In genomic region chr1:218339267-218339831, GRCh38 we compare ENCODE assay signal across 9 cellular contexts. TPM values are rescaled to one million over a fixed set of nuclear protein-coding genes. Genes with fewer than 3 reads are reported as not detected.
DNase-seq lines count a peak whose midpoint lies in the region; ATAC-seq, FAIRE-seq and TF ChIP-seq lines count a peak whose summit lies in the region.
"Had no signal": no experiment of that assay in that cellular context is flagged by ENCODE, and none has a peak within 500 bp of the region (broad histone marks: within the 10 kb centered on the region; RNA-seq: fewer than 3 reads in every experiment).

No MANE protein-coding gene starts in this region.

- ATAC-seq in HG03108 (IDR thresholded peaks at IDR 0.05; ENCODE audit: unreplicated experiment), result peak; percentile 67
- ATAC-seq in thoracic aorta (ENCODE audit: insufficient number of reproducible peaks, low FRiP score, low read depth), result no peak
- no peak for ATAC-seq in activated CD8-positive, alpha-beta memory T cell treated with anti-CD3 and anti-CD28 coated beads, Interleukin-2, amount 10 ng/mL, durations not matched to agents 7 days and 5 days

- peaks cover 12% of the 10 kb centered on the region; the same call in 1 of the 2 replicates for H3F3A ChIP-seq in PC-9 (ENCODE audit: insufficient read depth, low read depth)

- TF ChIP-seq CTCF in GM12875 (IDR thresholded peaks at IDR 0.05; ENCODE audit: borderline replicate concordance, insufficient read depth, low read depth, low read length), result peak; percentile 46; the same call in 1 of the 2 replicates
- peak; percentile 88 for TF ChIP-seq CTCF in PC-9 (conservative IDR thresholded peaks at IDR 0.05)
- peak; percentile 67 for TF ChIP-seq CTCF in fibroblast of mammary gland (conservative IDR thresholded peaks at IDR 0.05; ENCODE audit: control insufficient read depth, insufficient read depth, low read depth, low read length)
- peak; percentile 74 for TF ChIP-seq CTCF in thoracic aorta (IDR thresholded peaks at IDR 0.05)

- H3K36me3 ChIP-seq in PC-9 (ENCODE audit: low read depth) (0 out of 2 replicates have a peak, but pooled peaks cover 4% of the 10 kb centered on the region), thoracic aorta (no peaks in the 10 kb centered on the region)
- H3K36me3 ChIP-seq: HAP-1 had no signal

- no peaks in the 10 kb centered on the region for H3K9me3 Mint-ChIP-seq in activated CD8-positive, alpha-beta memory T cell treated with anti-CD3 and anti-CD28 coated beads, Interleukin-2, amount 10 ng/mL, durations not matched to agents 7 days and 5 days (ENCODE audit: low read depth)

- no peak overlapping the region for H3K4me2 ChIP-seq in PC-9

- H3K4me1 Mint-ChIP-seq in activated CD8-positive, alpha-beta memory T cell treated with anti-CD3 and anti-CD28 coated beads, Interleukin-2, amount 10 ng/mL, durations not matched to agents 7 days and 5 days, result no peaks in the 10 kb centered on the region

- no peak overlapping the region for H3K27ac Mint-ChIP-seq in activated CD8-positive, alpha-beta memory T cell treated with anti-CD3 and anti-CD28 coated beads, Interleukin-2, amount 10 ng/mL, durations not matched to agents 7 days and 5 days

- H3K9me3 ChIP-seq in PC-9 (ENCODE audit: insufficient read depth, low read depth), result no peaks in the 10 kb centered on the region
- no peaks in the 10 kb centered on the region for H3K9me3 ChIP-seq in thoracic aorta
- H3K9me3 ChIP-seq: HAP-1 had no signal

- H3K27ac ChIP-seq in PC-9 (no peak overlapping the region), thoracic aorta (no peak overlapping the region)

- no peaks in the 10 kb centered on the region for H4K20me1 ChIP-seq in PC-9 (ENCODE audit: insufficient read depth)

- 0 out of 2 replicates have a peak, but pooled peaks cover 10% of the 10 kb centered on the region for H3K79me2 ChIP-seq in PC-9 (ENCODE audit: low read depth)

- H2AFZ ChIP-seq in PC-9, result no peak overlapping the region

- DNase-seq in PC-9 (no peak), fibroblast of mammary gland (ENCODE audit: low read depth) (peak; percentile 62), thoracic aorta (ENCODE audit: low spot score) (no peak)
- DNase-seq in activated CD4-positive, CD25-positive, alpha-beta regulatory T cell (lab: John Stamatoyannopoulos, UW), result no peak
- no peak for DNase-seq in activated CD8-positive, alpha-beta memory T cell treated with anti-CD3 and anti-CD28 coated beads, Interleukin-2, amount 10 ng/mL, durations not matched to agents 7 days and 5 days

- H3K27me3 Mint-ChIP-seq in activated CD8-positive, alpha-beta memory T cell treated with anti-CD3 and anti-CD28 coated beads, Interleukin-2, amount 10 ng/mL, durations not matched to agents 7 days and 5 days, result no peaks in the 10 kb centered on the region

- BruUV-seq in PC-9 (replicated peaks; lab: Mats Ljungman, UMichigan), result no TSS peak

- FAIRE-seq in A204.1 (lab: Jason Lieb, UNC), result peak; percentile 97

- no peak overlapping the region for H3K4me3 Mint-ChIP-seq in activated CD8-positive, alpha-beta memory T cell treated with anti-CD3 and anti-CD28 coated beads, Interleukin-2, amount 10 ng/mL, durations not matched to agents 7 days and 5 days

- H3K36me3 Mint-ChIP-seq in activated CD8-positive, alpha-beta memory T cell treated with anti-CD3 and anti-CD28 coated beads, Interleukin-2, amount 10 ng/mL, durations not matched to agents 7 days and 5 days, result no peaks in the 10 kb centered on the region

- no peak overlapping the region for H3K4me3 ChIP-seq in GM12875 (ENCODE audit: low read depth, low read length)
- H3K4me3 ChIP-seq in PC-9, result no peak overlapping the region
- H3K4me3 ChIP-seq in fibroblast of mammary gland (ENCODE audit: control insufficient read depth, low read depth, low read length), result no peak overlapping the region
- H3K4me3 ChIP-seq in thoracic aorta, result no peak overlapping the region
- H3K4me3 ChIP-seq: HAP-1 had no signal

- POLR2A ChIA-PET in PC-9 (lab: Charles Lee; ENCODE audit: unreplicated experiment), result interaction anchor here (0.7 to 1.0 kb wide), 2 partner anchors 9 to 41 kb away, joined by 4 to 6 read pairs; no protein-coding TSS in a partner anchor

- intact Hi-C loops in PC-9 (cut with micrococcal nuclease; ENCODE audit: unreplicated experiment), result loop anchor here (1.0 to 10.0 kb wide), 4 partner anchors 367 to 975 kb away; no protein-coding TSS in a partner anchor

- CTCF ChIA-PET in PC-9 (lab: Charles Lee), result interaction anchor here (0.5 to 1.6 kb wide), 4 partner anchors 367 to 899 kb away, joined by 5 to 19 read pairs (median 6); no protein-coding TSS in a partner anchor
- CTCF ChIA-PET in activated CD8-positive, alpha-beta memory T cell treated with anti-CD3 and anti-CD28 coated beads, Interleukin-2, amount 10 ng/mL, durations not matched to agents 7 days and 5 days (lab: Charles Lee), result interaction anchor here (0.6 to 1.3 kb wide), 3 partner anchors 11 to 1607 kb away, joined by 3 to 5 read pairs (median 3); partner anchors contain the start of gene RRP15

- H3K27me3 ChIP-seq in PC-9 (ENCODE audit: insufficient read depth, low read depth) (no peaks in the 10 kb centered on the region), thoracic aorta (replicated peaks; ENCODE audit: insufficient read depth) (no peaks in the 10 kb centered on the region)

- no peaks in the 10 kb centered on the region for H3K9me2 ChIP-seq in PC-9 (ENCODE audit: insufficient read depth)

- peaks cover 17% of the 10 kb centered on the region for H3K4me1 ChIP-seq in PC-9 (replicated peaks; ENCODE audit: insufficient read depth)
- no peaks in the 10 kb centered on the region for H3K4me1 ChIP-seq in thoracic aorta (ENCODE audit: control insufficient read depth in 1 of 2, low read depth in 2 of 2)
- H3K4me1 ChIP-seq: HAP-1 had no signal

RNA-seq across cellular contexts. Expression of gene TGFB2, which starts 5.8 kb away (rescaled TPM):
- total RNA-seq in PC-9 (2021) (65.7 and 74.3 TPM in 2 replicates), thoracic aorta (1 to 10 TPM; 9.1 to 9.2 TPM)
- total RNA-seq in activated CD8-positive, alpha-beta memory T cell treated with anti-CD3 and anti-CD28 coated beads, Interleukin-2, amount 10 ng/mL, durations not matched to agents 7 days and 5 days, result not detected

RNA-seq across cellular contexts. Expression of gene RRP15, which starts 54.3 kb away (rescaled TPM):
- total RNA-seq in PC-9 (2021) (24.9 and 26.1 TPM in 2 replicates), thoracic aorta (10 to 100 TPM in 1 of 2 donors, 1 to 10 TPM in 1; 2.2 to 14.3 TPM)
- total RNA-seq in activated CD8-positive, alpha-beta memory T cell treated with anti-CD3 and anti-CD28 coated beads, Interleukin-2, amount 10 ng/mL, durations not matched to agents 7 days and 5 days, result 10 to 100 TPM; 10.7 to 17.8 TPM

Comparison
In these comparisons a context has a peak if more than half of its experiments do, and no peak if none do; other contexts are left out.
1. RNA of gene TGFB2, which starts 5.8 kb away (total RNA-seq): 65.7 to 74.3 TPM in PC-9 and 9.1 to 9.2 TPM in thoracic aorta; not detected in activated CD8-positive, alpha-beta memory T cell treated with anti-CD3 and anti-CD28 coated beads, Interleukin-2, amount 10 ng/mL, durations not matched to agents 7 days and 5 days; every median in the first group is over 4 times any median in the second.
2. Peak in every context shown above with its lines, with median percentiles within 50 percentile points of each other: CTCF ChIP-seq.